ENCODE assay signal across 8 cellular contexts in the genomic region with DNA sequence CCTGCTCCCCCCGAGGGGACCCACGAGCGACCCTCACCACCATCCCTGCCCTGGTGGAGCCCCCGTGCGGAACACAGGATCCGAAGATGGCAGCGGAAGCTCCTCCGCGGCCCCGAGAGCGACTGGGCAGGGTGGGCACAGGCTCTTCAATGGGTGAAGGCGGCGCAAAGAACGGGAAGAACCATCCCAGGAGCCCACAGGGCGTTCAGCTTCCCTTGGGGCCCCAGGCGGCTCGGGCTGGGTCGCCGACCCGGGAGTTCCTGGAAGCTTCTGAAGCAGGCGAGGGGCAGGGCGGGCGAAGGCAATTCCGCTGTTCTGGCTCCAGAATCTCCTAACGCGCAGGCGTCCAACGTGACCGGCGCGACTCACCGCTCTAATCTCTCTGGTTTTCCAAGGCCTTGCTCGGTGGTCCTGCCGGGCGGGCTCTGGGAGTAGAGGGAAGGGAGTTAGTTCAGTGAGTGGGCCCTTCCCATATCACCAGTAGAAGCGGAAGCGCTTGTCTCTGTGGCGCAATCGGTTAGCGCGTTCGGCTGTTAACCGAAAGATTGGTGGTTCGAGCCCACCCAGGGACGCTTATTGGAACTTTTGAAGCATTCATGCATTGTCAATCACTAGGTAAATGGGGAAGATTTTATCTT. TPM values are rescaled to one million over a fixed set of nuclear protein-coding genes. Genes with fewer than 3 reads are reported as not detected.
DNase-seq lines count a peak whose midpoint lies in the region; TF ChIP-seq lines count a peak whose summit lies in the region.
"Not testable (repeated sequence)": the region's sequence is repeated elsewhere in the genome, so short reads cannot be mapped to it uniquely, and the experiment has no call there.

No MANE protein-coding gene starts in this region.

- H2AFZ ChIP-seq in osteoblast (ENCODE audit: low read length): peak overlapping the region; percentile 98

- H3K4me2 ChIP-seq in BLaER1 treated with 17β-estradiol and CSF1 and Interleukin-3, amounts not matched to agents 10 nM and 100 nM: peak overlapping the region; percentile 76 to 95 (median 82)
- H3K4me2 ChIP-seq in osteoblast (ENCODE audit: insufficient read depth, low read length): peak overlapping the region; percentile 85

- H3K36me3 ChIP-seq in BLaER1 treated with 17β-estradiol and CSF1 and Interleukin-3, amounts not matched to agents 10 nM and 100 nM; HUES64 (ENCODE audit: insufficient read depth, low read length); endocrine pancreas (ENCODE audit: control insufficient read depth, insufficient read depth, low read length); osteoblast (ENCODE audit: insufficient read depth, low read length): not testable (repeated sequence)

- not testable (repeated sequence) for H4K20me1 ChIP-seq in BLaER1 treated with 17β-estradiol and CSF1 and Interleukin-3, amounts not matched to agents 10 nM and 100 nM; osteoblast (ENCODE audit: insufficient read depth, low read length)

- not testable (repeated sequence) for H3K79me2 ChIP-seq in osteoblast (ENCODE audit: insufficient read depth, low read length)

- peaks cover 12 to 66% (median 50%) of the 10 kb centered on the region in 11 experiments for H3K27me3 ChIP-seq in BLaER1 treated with 17β-estradiol and CSF1 and Interleukin-3, amounts not matched to agents 10 nM and 100 nM
- H3K27me3 ChIP-seq in HUES64 (ENCODE audit: insufficient read depth, low read length); endocrine pancreas (ENCODE audit: control insufficient read depth, insufficient read depth, low read length); osteoblast (ENCODE audit: insufficient read depth, low read length): not testable (repeated sequence)

- peak overlapping the region; percentile 52 to 83 (median 73) for H3K9ac ChIP-seq in BLaER1 treated with 17β-estradiol and CSF1 and Interleukin-3, amounts not matched to agents 10 nM and 100 nM
- H3K9ac ChIP-seq in HUES64 (ENCODE audit: low read depth, low read length): peak overlapping the region; percentile 84
- H3K9ac ChIP-seq in endocrine pancreas (ENCODE audit: control insufficient read depth, insufficient read depth, low read length): peak overlapping the region; percentile 70

- WGBS in HUES64: under 1% methylated on average over 45 of the region's 45 CpGs

- H3K9me3 ChIP-seq in BLaER1 treated with 17β-estradiol and CSF1 and Interleukin-3, amounts not matched to agents 10 nM and 100 nM (replicated peaks in 1 of 11); HUES64 (ENCODE audit: insufficient read depth, low read depth, low read length); endocrine pancreas (ENCODE audit: control insufficient read depth, low read length); osteoblast (ENCODE audit: low read depth, low read length): not testable (repeated sequence)

- peak; percentile 17 for TF ChIP-seq CTCF in osteoblast (IDR thresholded peaks at IDR 0.05; ENCODE audit: extremely low read depth, low read depth, low read length)

- peaks cover 12 to 26% (median 17%) of the 10 kb centered on the region in 10 experiments; a peak in 18 of 20 replicates for H3K4me1 ChIP-seq in BLaER1 treated with 17β-estradiol and CSF1 and Interleukin-3, amounts not matched to agents 10 nM and 100 nM
- not testable (repeated sequence) for H3K4me1 ChIP-seq in HUES64 (ENCODE audit: insufficient read depth, low read length); endocrine pancreas (ENCODE audit: control insufficient read depth, insufficient read depth, low read length); osteoblast (ENCODE audit: insufficient read depth, low read length)

- peak overlapping the region; percentile 52 to 71 (median 59) for H3K4me3 ChIP-seq in BLaER1 treated with 17β-estradiol and CSF1 and Interleukin-3, amounts not matched to agents 10 nM and 100 nM
- H3K4me3 ChIP-seq in HUES64 (ENCODE audit: low read length): peak overlapping the region; percentile 83
- H3K4me3 ChIP-seq in endocrine pancreas (ENCODE audit: control insufficient read depth, insufficient read depth, low read length): not testable (repeated sequence)
- H3K4me3 ChIP-seq in osteoblast (ENCODE audit: insufficient read depth, low read length): peak overlapping the region; percentile 80

- H3K27ac ChIP-seq in BLaER1 treated with 17β-estradiol and CSF1 and Interleukin-3, amounts not matched to agents 10 nM and 100 nM: peak overlapping the region in 10 of 11 experiments; percentile 51 to 79 (median 69); a peak in 21 of 22 replicates
- H3K27ac ChIP-seq in HUES64 (ENCODE audit: low read depth, low read length): peak overlapping the region; percentile 87
- H3K27ac ChIP-seq in osteoblast (ENCODE audit: low read depth, low read length): peak overlapping the region; percentile 25

- DNase-seq in T-helper 2 cell: peak in 4 of 5 experiments; percentile 25 to 50 (median 36)
- peak; percentile 51 for DNase-seq in activated gamma-delta T cell treated with Interleukin-2 at 50 U/mL for 16 hours
- DNase-seq in iPS-NIHi7 (ENCODE audit: extremely low spot score): peak; percentile 72
- peak; percentile 95 for DNase-seq in osteoblast (ENCODE audit: insufficient read length, low spot score, missing footprints)
- peak; percentile 61 for DNase-seq in stimulated activated CD8-positive, alpha-beta memory T cell treated with anti-CD3 and anti-CD28 coated beads, Interleukin-7, amount 100 ng/mL, for 24 hours (ENCODE audit: low read depth)

RNA-seq across cellular contexts. Expression of gene RNU1-2, which starts 6.5 kb away (rescaled TPM):
- polyA plus RNA-seq in HUES64 (2013, experiment 1 of 2): 27,992 TPM
- polyA plus RNA-seq in HUES64 (2013, experiment 2 of 2): 20,955 TPM
- total RNA-seq in osteoblast: under 0.01 TPM in 1 of 2 replicates, not detected in the other

RNA-seq across cellular contexts. Expression of gene CROCC, which starts 32.4 kb away (rescaled TPM):
- polyA plus RNA-seq in HUES64 (2013, experiment 1 of 2): 20.0 TPM
- 23.8 TPM for polyA plus RNA-seq in HUES64 (2013, experiment 2 of 2)
- 15.0 and 20.3 TPM in 2 replicates for total RNA-seq in osteoblast

Comparison
In these comparisons a context has a peak if more than half of its experiments do, and no peak if none do; other contexts are left out.
1. H3K27ac ChIP-seq: peak in every context shown above with its lines; median percentile 87 in HUES64; 69 in BLaER1 treated with 17β-estradiol and CSF1 and Interleukin-3, amounts not matched to agents 10 nM and 100 nM; 25 in osteoblast.
2. DNase-seq: peak in every context shown above with its lines; median percentile 95 in osteoblast; 72 in iPS-NIHi7; 61 in stimulated activated CD8-positive, alpha-beta memory T cell treated with anti-CD3 and anti-CD28 coated beads, Interleukin-7, amount 100 ng/mL, for 24 hours; 51 in activated gamma-delta T cell treated with Interleukin-2 at 50 U/mL for 16 hours; 36 in T-helper 2 cell.